ENCODE assay signal across 19 cellular contexts in the genomic region with DNA sequence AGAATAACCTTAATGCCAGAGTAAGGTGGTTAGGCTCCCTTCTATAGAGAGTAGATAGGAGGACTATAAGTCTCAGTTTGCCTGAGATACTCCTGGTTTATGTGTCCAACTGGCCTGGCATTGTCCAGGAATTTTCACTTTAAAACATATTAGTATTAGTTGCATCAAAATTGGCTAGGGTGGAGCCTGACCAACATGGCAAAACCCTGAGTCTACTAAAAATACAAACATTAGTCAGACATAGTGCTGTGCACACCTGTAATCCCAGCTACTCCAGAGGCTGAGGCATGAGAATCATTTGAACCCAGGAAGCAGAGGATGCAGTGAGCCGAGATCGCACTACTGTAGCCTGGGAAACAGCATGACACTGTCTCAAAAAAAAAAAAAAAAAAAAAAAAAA. TPM values are rescaled to one million over a fixed set of nuclear protein-coding genes. Genes with fewer than 3 reads are reported as not detected.
A peak's percentile ranks its signal among the peaks of the same experiment; 100 is the strongest.
DNase-seq lines count a peak whose midpoint lies in the region; ATAC-seq, FAIRE-seq and TF ChIP-seq lines count a peak whose summit lies in the region.
"Had no signal": no experiment of that assay in that cellular context is flagged by ENCODE, and none has a peak within 500 bp of the region (broad histone marks: within the 10 kb centered on the region; RNA-seq: fewer than 3 reads in every experiment).

No MANE protein-coding gene starts in this region.

- H3T11ph ChIP-seq in H9 (ENCODE audit: low read length): no peak overlapping the region

- WGBS in H9 (ENCODE audit: extremely low coverage, insufficient read length, low lambda C conversion rate): no CpG with 5 or more reads among the region's 2 CpGs

- no peaks in the 10 kb centered on the region for H3K9me3 Mint-ChIP-seq in H9
- H3K9me3 Mint-ChIP-seq: CD4-positive, alpha-beta memory T cell had no signal

- H3K79me2 ChIP-seq in H9 (ENCODE audit: insufficient read depth, low read length): peaks cover 2% of the 10 kb centered on the region

- no peak overlapping the region for H2BK15ac ChIP-seq in H9 (ENCODE audit: low read depth, low read length)

- no peak overlapping the region for H3K9ac ChIP-seq in H9 (ENCODE audit: extremely low read depth, insufficient read length, low read length)

- no peak overlapping the region for H3K4ac ChIP-seq in H9 (ENCODE audit: low read depth, low read length)

- no peaks in the 10 kb centered on the region for H4K20me1 ChIP-seq in H9 (ENCODE audit: control insufficient read depth, insufficient read depth, insufficient read length)

- no peak overlapping the region for H4K91ac ChIP-seq in H9 (ENCODE audit: insufficient read length, low read depth, low read length)

- no peak overlapping the region for H4K8ac ChIP-seq in H9 (replicated peaks; ENCODE audit: insufficient read length, low read depth, low read length)

- H3K56ac ChIP-seq in H9 (ENCODE audit: insufficient read length, low read depth, low read length): no peak overlapping the region

- H3K27me3 ChIP-seq in H9 (ENCODE audit: insufficient read depth, low read length) (no peaks in the 10 kb centered on the region), bronchial epithelial cell (ENCODE audit: control insufficient read depth, insufficient read depth, low read length) (no peaks in the 10 kb centered on the region), foreskin keratinocyte (no peaks in the 10 kb centered on the region)

- FAIRE-seq in HTR-8/SVneo (lab: Jason Lieb, UNC) (peak; percentile 57), bronchial epithelial cell (lab: Jason Lieb, UNC) (no peak)
- FAIRE-seq: GM12891, GM18507, H54 had no signal

- H3K9me3 ChIP-seq in H9 (ENCODE audit: control insufficient read depth, low read depth, low read length): no peaks in the 10 kb centered on the region

- H4K5ac ChIP-seq in H9 (ENCODE audit: insufficient read length, low read depth, low read length): no peak overlapping the region

- no peaks in the 10 kb centered on the region for H3K4me1 Mint-ChIP-seq in H9

- H2BK5ac ChIP-seq in H9 (ENCODE audit: insufficient read length, low read length): no peak overlapping the region

- no peak overlapping the region for H2BK20ac ChIP-seq in H9 (ENCODE audit: low read depth, low read length, poor library complexity, severe bottlenecking)

- TF ChIP-seq CTCF in H9 (conservative IDR thresholded peaks at IDR 0.05): no peak
- TF ChIP-seq CTCF in bronchial epithelial cell (IDR thresholded peaks at IDR 0.05; ENCODE audit: insufficient read depth, low read length, severe bottlenecking): no peak
- TF ChIP-seq CTCF in foreskin keratinocyte (conservative IDR thresholded peaks at IDR 0.05): no peak

- H3K27ac ChIP-seq in H9 (ENCODE audit: insufficient read length, low read depth, low read length) (no peak overlapping the region), foreskin keratinocyte (no peak overlapping the region)

- H3K4me3 ChIP-seq in bronchial epithelial cell (ENCODE audit: low read depth, low read length): no peak overlapping the region

- ATAC-seq in foreskin keratinocyte (peak; percentile 39), HG03280 (IDR thresholded peaks at IDR 0.05; ENCODE audit: unreplicated experiment) (no peak)

- H3K27ac Mint-ChIP-seq in H9: peak overlapping the region in 2 of 3 experiments; percentile 32 to 60; a peak in 1 of 7 replicates
- H3K27ac Mint-ChIP-seq: CD4-positive, alpha-beta memory T cell had no signal

- no peaks in the 10 kb centered on the region for H3K23me2 ChIP-seq in H9 (ENCODE audit: insufficient read length, low read depth, low read length, poor library complexity, severe bottlenecking)

- H3K14ac ChIP-seq in H9 (ENCODE audit: insufficient read depth, low read length): no peak overlapping the region

- H3K27me3 Mint-ChIP-seq in H9 (ENCODE audit: low read depth): no peaks in the 10 kb centered on the region
- H3K27me3 Mint-ChIP-seq: CD4-positive, alpha-beta memory T cell had no signal

- H3K36me3 ChIP-seq in bronchial epithelial cell (ENCODE audit: control insufficient read depth, insufficient read depth, low read length): no peaks in the 10 kb centered on the region

- H2BK120ac ChIP-seq in H9 (ENCODE audit: low read depth, low read length, poor library complexity, severe bottlenecking): no peak overlapping the region

- no peak overlapping the region for H3K4me3 Mint-ChIP-seq in H9
- H3K4me3 Mint-ChIP-seq: CD4-positive, alpha-beta memory T cell had no signal

- no peak overlapping the region for H3K4me2 ChIP-seq in H9 (ENCODE audit: insufficient read depth, insufficient read length, low read length)

- peaks cover 27 to 64% (median 60%) of the 10 kb centered on the region in 3 experiments for H3K36me3 Mint-ChIP-seq in H9 (ENCODE audit: insufficient read depth in 1 of 3, low read depth in 3 of 3)

- DNase-seq in H9 (no peak), HTR-8/SVneo (ENCODE audit: insufficient read length, low spot score) (no peak), bronchial epithelial cell (ENCODE audit: low read depth) (peak; percentile 41), foreskin keratinocyte (no peak), NCI-H446 treated with DMSO at 0.1 percent for 48 hours (lab: John Stamatoyannopoulos, UW) (no peak)
- DNase-seq in stimulated activated CD4-positive, alpha-beta T cell treated with anti-CD3 and anti-CD28 coated beads, Interleukin-15, amount 100 ng/mL, for 24 hours: no peak
- DNase-seq: C1 segment of cervical spinal cord; Calu3; CD4-positive, alpha-beta memory T cell; COR-L47; DMS53; DMS79 treated with DMSO at 0.1 percent for 48 hours; GF-D8; GOT3; HCEC 1CT had no signal

- peaks cover 3% of the 10 kb centered on the region for H3K79me1 ChIP-seq in H9 (ENCODE audit: insufficient read depth, low read depth, low read length, poor library complexity, severe bottlenecking)

- no peak overlapping the region for H2AFZ ChIP-seq in H9 (ENCODE audit: low read length)

- H3K4me1 ChIP-seq in H9 (ENCODE audit: insufficient read depth, low read length) (no peaks in the 10 kb centered on the region), foreskin keratinocyte (no peaks in the 10 kb centered on the region)

- H2BK12ac ChIP-seq in H9 (ENCODE audit: insufficient read length, low read depth, low read length): no peak overlapping the region

- no peak overlapping the region for H2AK5ac ChIP-seq in H9 (ENCODE audit: insufficient read length, low read length)

- no peak overlapping the region for H3K23ac ChIP-seq in H9 (ENCODE audit: insufficient read length, low read depth, low read length)

- no peak overlapping the region for H3K18ac ChIP-seq in H9 (ENCODE audit: insufficient read length, low read depth, low read length)

RNA-seq across cellular contexts. Expression of gene WDHD1, which starts 11.9 kb away (rescaled TPM):
- total RNA-seq in H9 (2021) (83.5 and 93.7 TPM in 2 replicates), bronchial epithelial cell (8.7 and 10.0 TPM in 2 replicates), foreskin keratinocyte (24.2 and 30.0 TPM in 2 replicates)
- polyA plus RNA-seq in foreskin keratinocyte: 10.6 and 13.2 TPM in 2 replicates

RNA-seq across cellular contexts. Expression of gene SOCS4, which starts 12.0 kb away (rescaled TPM):
- total RNA-seq in H9 (2021): 37.5 and 38.5 TPM in 2 replicates
- total RNA-seq in bronchial epithelial cell: 10.0 and 13.6 TPM in 2 replicates
- 18.4 and 19.1 TPM in 2 replicates for total RNA-seq in foreskin keratinocyte
- 3.4 and 4.5 TPM in 2 replicates for polyA plus RNA-seq in foreskin keratinocyte

RNA-seq across cellular contexts. Expression of gene MAPK1IP1L, which starts 36.4 kb away (rescaled TPM):
- 133 TPM in 2 replicates for total RNA-seq in H9 (2021)
- 12.1 and 12.7 TPM in 2 replicates for total RNA-seq in bronchial epithelial cell
- 72.8 and 73.9 TPM in 2 replicates for total RNA-seq in foreskin keratinocyte
- 38.7 and 44.5 TPM in 2 replicates for polyA plus RNA-seq in foreskin keratinocyte
